9 cellular contexts compared by ENCODE assay signal in the genomic region with DNA sequence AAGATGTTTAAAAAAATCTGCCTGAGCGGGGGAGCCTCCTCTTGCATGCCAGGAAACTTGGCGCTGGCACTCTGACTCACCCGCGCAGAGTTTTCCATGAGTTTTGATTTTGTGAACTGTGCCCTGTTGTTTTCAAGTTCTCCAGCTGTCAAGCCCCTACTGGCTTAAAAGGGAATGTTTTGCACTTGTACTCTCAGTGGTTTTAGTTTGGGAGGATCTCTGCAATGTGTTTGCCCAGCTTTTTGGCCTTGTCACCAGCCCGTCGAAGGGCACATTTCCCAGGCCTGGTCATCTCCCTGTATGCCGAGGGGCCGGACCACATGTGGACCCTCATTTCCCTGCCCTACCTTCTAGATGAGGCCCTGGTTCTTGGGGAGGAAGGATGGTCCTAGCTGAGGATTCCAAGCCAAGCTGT. TPM values are rescaled to one million over a fixed set of nuclear protein-coding genes. Genes with fewer than 3 reads are reported as not detected.
DNase-seq lines count a peak whose midpoint lies in the region; ATAC-seq and TF ChIP-seq lines count a peak whose summit lies in the region.
"Had no signal": no experiment of that assay in that cellular context is flagged by ENCODE, and none has a peak within 500 bp of the region (broad histone marks: within the 10 kb centered on the region; RNA-seq: fewer than 3 reads in every experiment).

No MANE protein-coding gene starts in this region.

- H3K9ac ChIP-seq in adipocyte (ENCODE audit: low read length): peak overlapping the region; percentile 30

- peak; percentile 35 for DNase-seq in HS-5 (ENCODE audit: low read depth)
- DNase-seq in adipocyte (ENCODE audit: low read depth): peak; percentile 94
- DNase-seq in left ventricle myocardium inferior: no peak
- peak; percentile 91 for DNase-seq in stromal cell of bone marrow (ENCODE audit: low read depth)
- no peak for DNase-seq in activated naive CD4-positive, alpha-beta T cell treated with Interleukin-2 at 50 U/mL for 16 hours
- no peak for DNase-seq in T-helper 2 cell
- no peak for DNase-seq in germinal center (ENCODE audit: low spot score)

- H3K27me3 ChIP-seq in adipocyte (replicated peaks; ENCODE audit: control insufficient read depth, insufficient read depth, low read length) (no peaks in the 10 kb centered on the region), left ventricle myocardium inferior (ENCODE audit: low read depth) (peaks cover 15% of the 10 kb centered on the region)

- peak; percentile 51 for TF ChIP-seq CTCF in left ventricle myocardium inferior (IDR thresholded peaks at IDR 0.05; ENCODE audit: borderline replicate concordance)

- ATAC-seq in HG03196 (IDR thresholded peaks at IDR 0.05; ENCODE audit: unreplicated experiment): no peak

- intact Hi-C loops in left ventricle myocardium inferior (cut with micrococcal nuclease): no loop called here

- H3K4me1 ChIP-seq in adipocyte (ENCODE audit: control insufficient read depth, insufficient read depth, low read length): peaks cover 35% of the 10 kb centered on the region
- H3K4me1 ChIP-seq in left ventricle myocardium inferior: peaks cover 17% of the 10 kb centered on the region

- H3K4me3 ChIP-seq in adipocyte (ENCODE audit: low read length) (no peak overlapping the region), left ventricle myocardium inferior (no peak overlapping the region)

- no peaks in the 10 kb centered on the region for H3K9me3 ChIP-seq in adipocyte (ENCODE audit: control insufficient read depth, low read length)
- no peaks in the 10 kb centered on the region for H3K9me3 ChIP-seq in left ventricle myocardium inferior (replicated peaks)

- H3K36me3 ChIP-seq in adipocyte (ENCODE audit: control insufficient read depth, insufficient read depth, low read length, severe bottlenecking): peaks cover 16% of the 10 kb centered on the region
- peaks cover 5% of the 10 kb centered on the region for H3K36me3 ChIP-seq in left ventricle myocardium inferior

- peak overlapping the region; percentile 56 for H3K27ac ChIP-seq in left ventricle myocardium inferior (replicated peaks)

RNA-seq across cellular contexts. Expression of gene MRGPRF, which starts 12.2 kb away (rescaled TPM):
- total RNA-seq in left ventricle myocardium inferior: 3.9 TPM

RNA-seq across cellular contexts. Expression of gene MRGPRD, which starts 20.1 kb away (rescaled TPM):
- total RNA-seq in left ventricle myocardium inferior: not detected
- total RNA-seq: mononuclear cell had no signal

RNA-seq across cellular contexts. Expression of gene TPCN2, which starts 47.9 kb away (rescaled TPM):
- total RNA-seq in left ventricle myocardium inferior: 9.2 TPM

Comparison
In these comparisons a context has a peak if more than half of its experiments do, and no peak if none do; other contexts are left out.
1. DNase-seq: peak in HS-5 (single experiment), adipocyte (single experiment) and stromal cell of bone marrow (single experiment); none in left ventricle myocardium inferior (single experiment), activated naive CD4-positive, alpha-beta T cell treated with Interleukin-2 at 50 U/mL for 16 hours (single experiment), T-helper 2 cell (0 of 5) and germinal center (single experiment).